ENCODE assay signal across 8 cellular contexts in genomic region chr11:93784152-93784934, GRCh38. TPM values are rescaled to one million over a fixed set of nuclear protein-coding genes. Genes with fewer than 3 reads are reported as not detected.
DNase-seq lines count a peak whose midpoint lies in the region; ATAC-seq, FAIRE-seq and TF ChIP-seq lines count a peak whose summit lies in the region.

MED17 (plus strand) TSS chr11:93784282; CDS start chr11:93784514, 232 bp downstream.

- H3K4me2 ChIP-seq in H9 (ENCODE audit: insufficient read depth, insufficient read length, low read length), result peak within 1 kb of the TSS; percentile 94

- no peak within 1 kb of the TSS for H3T11ph ChIP-seq in H9 (ENCODE audit: low read length)

- peak within 1 kb of the TSS; percentile 70 for H3K23ac ChIP-seq in H9 (ENCODE audit: insufficient read length, low read depth, low read length)

- FAIRE-seq in G401.6 (lab: Jason Lieb, UNC), result peak; percentile 92

- no peaks in the 10 kb centered on the region for H3K9me3 ChIP-seq in H9 (ENCODE audit: control insufficient read depth, low read depth, low read length)

- H3K4me1 Mint-ChIP-seq in H9 (peaks cover 16 to 29% of the 10 kb centered on the region in 2 experiments), nephron progenitor cell (peaks cover 44% of the 10 kb centered on the region)
- peaks cover 44% of the 10 kb centered on the region for H3K4me1 Mint-ChIP-seq in stimulated activated naive CD8-positive, alpha-beta T cell treated with anti-CD3 and anti-CD28 coated beads, Interleukin-15, amount 100 ng/mL, for 72 hours

- H3K79me2 ChIP-seq in H9 (ENCODE audit: insufficient read depth, low read length), result peaks cover 21% of the 10 kb centered on the region; the same call in 1 of the 2 replicates

- no peak within 1 kb of the TSS for H2BK120ac ChIP-seq in H9 (ENCODE audit: low read depth, low read length, poor library complexity, severe bottlenecking)

- TF ChIP-seq CTCF in H9 (conservative IDR thresholded peaks at IDR 0.05) (peak; percentile 53), nephron progenitor cell (IDR thresholded peaks at IDR 0.05) (no peak)

- H3K27me3 ChIP-seq in H9 (ENCODE audit: insufficient read depth, low read length), result no peaks in the 10 kb centered on the region

- WGBS in H9 (ENCODE audit: extremely low coverage, insufficient read length, low lambda C conversion rate), result no CpG with 5 or more reads among the region's 72 CpGs

- no peaks in the 10 kb centered on the region for H3K79me1 ChIP-seq in H9 (ENCODE audit: insufficient read depth, low read depth, low read length, poor library complexity, severe bottlenecking)

- peak within 1 kb of the TSS; percentile 97 for H4K91ac ChIP-seq in H9 (ENCODE audit: insufficient read length, low read depth, low read length)

- H3K18ac ChIP-seq in H9 (ENCODE audit: insufficient read length, low read depth, low read length), result peak within 1 kb of the TSS; percentile 98

- peak within 1 kb of the TSS; percentile 71; the same call in 1 of the 2 replicates for H3K4ac ChIP-seq in H9 (ENCODE audit: low read depth, low read length)

- peak within 1 kb of the TSS; percentile 98 for H3K14ac ChIP-seq in H9 (ENCODE audit: insufficient read depth, low read length)

- H3K9ac ChIP-seq in H9 (ENCODE audit: extremely low read depth, insufficient read length, low read length), result peak within 1 kb of the TSS; percentile 99

- H3K4me1 ChIP-seq in H9 (ENCODE audit: insufficient read depth, low read length), result no peaks in the 10 kb centered on the region

- H2BK12ac ChIP-seq in H9 (ENCODE audit: insufficient read length, low read depth, low read length), result peak within 1 kb of the TSS; percentile 26

- H3K27ac ChIP-seq in H9 (ENCODE audit: insufficient read length, low read depth, low read length), result peak within 1 kb of the TSS; percentile 80

- H3K56ac ChIP-seq in H9 (ENCODE audit: insufficient read length, low read depth, low read length), result peak within 1 kb of the TSS; percentile 69

- peak; percentile 95 for ATAC-seq in stimulated activated naive CD8-positive, alpha-beta T cell treated with anti-CD3 and anti-CD28 coated beads, Interleukin-15, amount 100 ng/mL, for 72 hours

- H3K9me3 Mint-ChIP-seq in H9 (no peaks in the 10 kb centered on the region; a peak in 1 of 5 replicates), nephron progenitor cell (peaks cover 8% of the 10 kb centered on the region)
- no peaks in the 10 kb centered on the region for H3K9me3 Mint-ChIP-seq in stimulated activated naive CD8-positive, alpha-beta T cell treated with anti-CD3 and anti-CD28 coated beads, Interleukin-15, amount 100 ng/mL, for 72 hours

- no peak within 1 kb of the TSS for H4K8ac ChIP-seq in H9 (replicated peaks; ENCODE audit: insufficient read length, low read depth, low read length)

- no peak within 1 kb of the TSS for H2BK20ac ChIP-seq in H9 (ENCODE audit: low read depth, low read length, poor library complexity, severe bottlenecking)

- H3K27me3 Mint-ChIP-seq in H9 (ENCODE audit: low read depth) (no peaks in the 10 kb centered on the region), nephron progenitor cell (ENCODE audit: low read depth, poor library complexity) (no peaks in the 10 kb centered on the region)
- no peaks in the 10 kb centered on the region for H3K27me3 Mint-ChIP-seq in stimulated activated naive CD8-positive, alpha-beta T cell treated with anti-CD3 and anti-CD28 coated beads, Interleukin-15, amount 100 ng/mL, for 72 hours

- H4K20me1 ChIP-seq in H9 (ENCODE audit: control insufficient read depth, insufficient read depth, insufficient read length), result no peaks in the 10 kb centered on the region

- no peak within 1 kb of the TSS for H2AFZ ChIP-seq in H9 (ENCODE audit: low read length)

- peak within 1 kb of the TSS; percentile 70 for H2BK5ac ChIP-seq in H9 (ENCODE audit: insufficient read length, low read length)

- H4K5ac ChIP-seq in H9 (ENCODE audit: insufficient read length, low read depth, low read length), result peak within 1 kb of the TSS; percentile 98

- H3K36me3 Mint-ChIP-seq in H9 (ENCODE audit: insufficient read depth in 1 of 3, low read depth in 3 of 3) (peaks cover 21 to 45% (median 43%) of the 10 kb centered on the region in 3 experiments), nephron progenitor cell (ENCODE audit: low read depth) (peaks cover 43% of the 10 kb centered on the region)

- H3K4me3 Mint-ChIP-seq in H9 (peak within 1 kb of the TSS; percentile 91 to 98), nephron progenitor cell (peak within 1 kb of the TSS; percentile 98)
- peak within 1 kb of the TSS; percentile 92 to 100 for H3K4me3 Mint-ChIP-seq in stimulated activated naive CD8-positive, alpha-beta T cell treated with anti-CD3 and anti-CD28 coated beads, Interleukin-15, amount 100 ng/mL, for 72 hours

- H3K23me2 ChIP-seq in H9 (ENCODE audit: insufficient read length, low read depth, low read length, poor library complexity, severe bottlenecking), result peaks cover 14% of the 10 kb centered on the region

- no peak within 1 kb of the TSS for H2AK5ac ChIP-seq in H9 (ENCODE audit: insufficient read length, low read length)

- DNase-seq in H9 (peak; percentile 94), M059J (ENCODE audit: low read depth) (peak; percentile 95), SHP77 treated with DMSO at 0.1 percent for 48 hours (lab: John Stamatoyannopoulos, UW) (peak; percentile 88), fibroblast of the conjunctiva (ENCODE audit: low read depth) (peak; percentile 85), nephron progenitor cell (peak; percentile 86)
- peak; percentile 97 for DNase-seq in activated effector memory CD4-positive, alpha-beta T cell treated with anti-CD3 and anti-CD28 coated beads, Interleukin-2, amount 50 U/mL, for 16 hours
- DNase-seq in stimulated activated naive CD8-positive, alpha-beta T cell treated with anti-CD3 and anti-CD28 coated beads, Interleukin-15, amount 100 ng/mL, for 72 hours, result peak; percentile 76 to 87

- H3K27ac Mint-ChIP-seq in H9, result peak within 1 kb of the TSS; percentile 98 to 99 (median 99)
- H3K27ac Mint-ChIP-seq in nephron progenitor cell, result peak within 1 kb of the TSS; percentile 99
- peak within 1 kb of the TSS; percentile 93 to 96 for H3K27ac Mint-ChIP-seq in stimulated activated naive CD8-positive, alpha-beta T cell treated with anti-CD3 and anti-CD28 coated beads, Interleukin-15, amount 100 ng/mL, for 72 hours

- no peak within 1 kb of the TSS for H2BK15ac ChIP-seq in H9 (ENCODE audit: low read depth, low read length)

RNA-seq across cellular contexts. Expression of gene MED17, which starts in this region (rescaled TPM):
- total RNA-seq in H9 (2021), result 38.3 and 43.3 TPM in 2 replicates
- 33.8 and 43.1 TPM in 2 replicates for total RNA-seq in M059J (2014; rRNA removed; shearing (Covaris generic))

Comparison
In these comparisons a context has a peak if more than half of its experiments do, and no peak if none do; other contexts are left out.
1. Peak in every context shown above with its lines: DNase-seq, ATAC-seq and H3K27ac ChIP-seq.